In the genomic region with DNA sequence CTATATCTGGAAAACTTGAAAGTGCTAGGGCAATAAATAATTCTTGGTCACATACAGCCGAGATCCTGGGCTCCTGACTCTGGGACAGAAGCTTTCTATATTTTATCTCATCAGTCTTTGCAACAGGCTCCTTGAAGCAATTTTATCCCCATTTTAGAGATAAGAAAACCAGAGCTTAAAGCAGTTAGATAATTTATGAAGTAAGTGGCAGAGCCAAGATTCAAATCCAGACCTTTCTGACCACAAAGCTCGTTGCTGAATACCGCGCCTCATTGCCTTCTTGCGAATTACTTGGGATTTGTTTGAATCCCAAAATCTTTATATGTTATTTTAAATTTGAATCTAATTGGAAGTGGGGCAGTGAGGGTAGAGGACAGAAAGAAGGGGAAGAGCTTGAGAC, we compare ENCODE assay signal across 17 cellular contexts.
DNase-seq lines count a peak whose midpoint lies in the region; ATAC-seq and TF ChIP-seq lines count a peak whose summit lies in the region.
"Had no signal": no experiment of that assay in that cellular context is flagged by ENCODE, and none has a peak within 500 bp of the region (broad histone marks: within the 10 kb centered on the region; RNA-seq: fewer than 3 reads in every experiment).

No MANE protein-coding gene starts in this region.

- no peak overlapping the region for H2AK5ac ChIP-seq in H9 (ENCODE audit: insufficient read length, low read length)

- TF ChIP-seq CTCF in H9 (conservative IDR thresholded peaks at IDR 0.05) = no peak
- TF ChIP-seq CTCF in suprapubic skin (IDR thresholded peaks at IDR 0.05) = no peak
- no peak for TF ChIP-seq CTCF in type B pancreatic cell (conservative IDR thresholded peaks at IDR 0.05)

- H2BK15ac ChIP-seq in H9 (ENCODE audit: low read depth, low read length) = no peak overlapping the region

- WGBS in H9 (ENCODE audit: extremely low coverage, insufficient read length, low lambda C conversion rate) = no CpG with 5 or more reads among the region's 5 CpGs
- WGBS in suprapubic skin = 79% methylated on average over 5 of the region's 5 CpGs
- WGBS in right cardiac atrium = 83% methylated on average over 5 of the region's 5 CpGs

- peaks cover 8% of the 10 kb centered on the region; the same call in 1 of the 2 replicates for H3K36me3 ChIP-seq in iPS-20b (ENCODE audit: insufficient read depth, low read depth, low read length)
- H3K36me3 ChIP-seq in suprapubic skin = no peaks in the 10 kb centered on the region
- H3K36me3 ChIP-seq: adrenal gland, MG63, ovary had no signal

- no peak overlapping the region for H3K9ac ChIP-seq in H9 (ENCODE audit: extremely low read depth, insufficient read length, low read length)
- peak overlapping the region; percentile 38; the same call in 1 of the 2 replicates for H3K9ac ChIP-seq in iPS-20b (ENCODE audit: low read depth, low read length)

- H3T11ph ChIP-seq in H9 (ENCODE audit: low read length) = no peak overlapping the region

- no peak overlapping the region for H3K18ac ChIP-seq in H9 (ENCODE audit: insufficient read length, low read depth, low read length)

- H3K79me1 ChIP-seq in H9 (ENCODE audit: insufficient read depth, low read depth, low read length, poor library complexity, severe bottlenecking) = peaks cover 8% of the 10 kb centered on the region

- H4K20me1 ChIP-seq in H9 (ENCODE audit: control insufficient read depth, insufficient read depth, insufficient read length) = no peaks in the 10 kb centered on the region

- H3K56ac ChIP-seq in H9 (ENCODE audit: insufficient read length, low read depth, low read length) = no peak overlapping the region

- H4K5ac ChIP-seq in H9 (ENCODE audit: insufficient read length, low read depth, low read length) = no peak overlapping the region

- H3K9me3 ChIP-seq in H9 (ENCODE audit: control insufficient read depth, low read depth, low read length) = no peaks in the 10 kb centered on the region
- no peaks in the 10 kb centered on the region for H3K9me3 ChIP-seq in iPS-20b (ENCODE audit: insufficient read depth, low read depth, low read length)
- no peaks in the 10 kb centered on the region for H3K9me3 ChIP-seq in suprapubic skin
- H3K9me3 ChIP-seq in right cardiac atrium (ENCODE audit: control insufficient read depth, low read length) = no peaks in the 10 kb centered on the region
- H3K9me3 ChIP-seq: adrenal gland, MG63, ovary had no signal

- H3K4me3 Mint-ChIP-seq in H9 (no peak overlapping the region), type B pancreatic cell (no peak overlapping the region)
- H3K4me3 Mint-ChIP-seq: activated T-helper 17 cell treated with anti-CD3 and anti-CD28 coated beads, Interleukin-2, amount 50 U/mL, for 72 hours had no signal

- peaks cover 0 to 6% (median 6%) of the 10 kb centered on the region in 3 experiments; a peak in 5 of 7 replicates for H3K36me3 Mint-ChIP-seq in H9 (ENCODE audit: insufficient read depth in 1 of 3, low read depth in 3 of 3)
- peaks cover 16% of the 10 kb centered on the region for H3K36me3 Mint-ChIP-seq in type B pancreatic cell

- H2BK120ac ChIP-seq in H9 (ENCODE audit: low read depth, low read length, poor library complexity, severe bottlenecking) = no peak overlapping the region

- no peak for TF ChIP-seq EP300 in suprapubic skin (IDR thresholded peaks at IDR 0.05)

- H3K23ac ChIP-seq in H9 (ENCODE audit: insufficient read length, low read depth, low read length) = no peak overlapping the region

- H3K4me1 Mint-ChIP-seq in H9 = peaks cover 37 to 45% of the 10 kb centered on the region in 2 experiments
- peaks cover 36% of the 10 kb centered on the region for H3K4me1 Mint-ChIP-seq in type B pancreatic cell (ENCODE audit: unreplicated experiment)

- H3K9me3 Mint-ChIP-seq in H9 (no peaks in the 10 kb centered on the region; a peak in 1 of 5 replicates), type B pancreatic cell (no peaks in the 10 kb centered on the region)
- H3K9me3 Mint-ChIP-seq: activated T-helper 17 cell treated with anti-CD3 and anti-CD28 coated beads, Interleukin-2, amount 50 U/mL, for 72 hours had no signal

- H2BK5ac ChIP-seq in H9 (ENCODE audit: insufficient read length, low read length) = no peak overlapping the region

- no peak overlapping the region for H2BK12ac ChIP-seq in H9 (ENCODE audit: insufficient read length, low read depth, low read length)

- H3K27me3 Mint-ChIP-seq in H9 (ENCODE audit: low read depth) (no peaks in the 10 kb centered on the region), type B pancreatic cell (no peaks in the 10 kb centered on the region)

- no peaks in the 10 kb centered on the region for H3K27me3 ChIP-seq in H9 (ENCODE audit: insufficient read depth, low read length)
- H3K27me3 ChIP-seq in iPS-20b (ENCODE audit: insufficient read depth, low read length) = no peaks in the 10 kb centered on the region
- H3K27me3 ChIP-seq in suprapubic skin = no peaks in the 10 kb centered on the region
- H3K27me3 ChIP-seq in right cardiac atrium (ENCODE audit: control insufficient read depth, insufficient read depth) = no peaks in the 10 kb centered on the region
- H3K27me3 ChIP-seq: adrenal gland, MG63, ovary had no signal

- H3K4me3 ChIP-seq in iPS-20b (ENCODE audit: low read length) (no peak overlapping the region), suprapubic skin (no peak overlapping the region), right cardiac atrium (ENCODE audit: low read length) (no peak overlapping the region)
- H3K4me3 ChIP-seq: adrenal gland, MG63, ovary had no signal

- intact Hi-C loops in right cardiac atrium (cut with DNase I) = no loop called here

- no peak for TF ChIP-seq POLR2A in suprapubic skin (IDR thresholded peaks at IDR 0.05)

- no peak for ATAC-seq in SK-N-SH treated with all-trans-retinoic acid at 6 μM for 48 hours
- ATAC-seq in HG03108 (IDR thresholded peaks at IDR 0.05; ENCODE audit: unreplicated experiment) = no peak
- no peak for ATAC-seq in right cardiac atrium
- ATAC-seq: activated T-helper 17 cell treated with anti-CD3 and anti-CD28 coated beads, Interleukin-2, amount 50 U/mL, for 72 hours had no signal

- no peak overlapping the region for H4K91ac ChIP-seq in H9 (ENCODE audit: insufficient read length, low read depth, low read length)

- no peak overlapping the region for H2AFZ ChIP-seq in H9 (ENCODE audit: low read length)

- no peak overlapping the region for H3K4ac ChIP-seq in H9 (ENCODE audit: low read depth, low read length)

- H2BK20ac ChIP-seq in H9 (ENCODE audit: low read depth, low read length, poor library complexity, severe bottlenecking) = no peak overlapping the region

- H3K14ac ChIP-seq in H9 (ENCODE audit: insufficient read depth, low read length) = no peak overlapping the region

- H3K79me2 ChIP-seq in H9 (ENCODE audit: insufficient read depth, low read length) = peaks cover 26% of the 10 kb centered on the region; the same call in 1 of the 2 replicates

- no peak overlapping the region for H4K8ac ChIP-seq in H9 (replicated peaks; ENCODE audit: insufficient read length, low read depth, low read length)

- H3K4me2 ChIP-seq in H9 (ENCODE audit: insufficient read depth, insufficient read length, low read length) = no peak overlapping the region

- H3K27ac Mint-ChIP-seq in H9 (peak overlapping the region in 2 of 3 experiments; percentile 58 to 76; a peak in 4 of 7 replicates), type B pancreatic cell (no peak overlapping the region)
- H3K27ac Mint-ChIP-seq: activated T-helper 17 cell treated with anti-CD3 and anti-CD28 coated beads, Interleukin-2, amount 50 U/mL, for 72 hours had no signal

- H3K4me1 ChIP-seq in H9 (ENCODE audit: insufficient read depth, low read length) (peaks cover 35% of the 10 kb centered on the region), iPS-20b (ENCODE audit: insufficient read depth, low read length) (peaks cover 89% of the 10 kb centered on the region), suprapubic skin (peaks cover 77% of the 10 kb centered on the region), right cardiac atrium (ENCODE audit: control insufficient read depth, insufficient read depth, low read length) (peaks cover 27% of the 10 kb centered on the region)

- DNase-seq in H9 (no peak), suprapubic skin (ENCODE audit: low spot score in 2 of 2) (no peak), iPS-NIHi11 (ENCODE audit: low spot score) (no peak), right cardiac atrium (no peak), type B pancreatic cell (ENCODE audit: extremely low spot score, unreplicated experiment) (no peak)
- DNase-seq: adrenal gland, DMS153, NCI-H187, NCI-H510A treated with DMSO at 0.1 percent for 48 hours, ovary, SW 1271 had no signal

- H3K27ac ChIP-seq in H9 (ENCODE audit: insufficient read length, low read depth, low read length) (no peak overlapping the region), iPS-20b (ENCODE audit: low read length) (no peak overlapping the region), suprapubic skin (peak overlapping the region; percentile 24), right cardiac atrium (ENCODE audit: low read length) (no peak overlapping the region)
- H3K27ac ChIP-seq: ovary, VCaP had no signal

- H3K23me2 ChIP-seq in H9 (ENCODE audit: insufficient read length, low read depth, low read length, poor library complexity, severe bottlenecking) = no peaks in the 10 kb centered on the region

TF ChIP-seq in SK-N-SH treated with all-trans-retinoic acid at 6 μM for 48 hours, 23 proteins besides CTCF, POLR2A, EP300 and RAD21 (continues in another document):
- TF ChIP-seq, protein P1, sequence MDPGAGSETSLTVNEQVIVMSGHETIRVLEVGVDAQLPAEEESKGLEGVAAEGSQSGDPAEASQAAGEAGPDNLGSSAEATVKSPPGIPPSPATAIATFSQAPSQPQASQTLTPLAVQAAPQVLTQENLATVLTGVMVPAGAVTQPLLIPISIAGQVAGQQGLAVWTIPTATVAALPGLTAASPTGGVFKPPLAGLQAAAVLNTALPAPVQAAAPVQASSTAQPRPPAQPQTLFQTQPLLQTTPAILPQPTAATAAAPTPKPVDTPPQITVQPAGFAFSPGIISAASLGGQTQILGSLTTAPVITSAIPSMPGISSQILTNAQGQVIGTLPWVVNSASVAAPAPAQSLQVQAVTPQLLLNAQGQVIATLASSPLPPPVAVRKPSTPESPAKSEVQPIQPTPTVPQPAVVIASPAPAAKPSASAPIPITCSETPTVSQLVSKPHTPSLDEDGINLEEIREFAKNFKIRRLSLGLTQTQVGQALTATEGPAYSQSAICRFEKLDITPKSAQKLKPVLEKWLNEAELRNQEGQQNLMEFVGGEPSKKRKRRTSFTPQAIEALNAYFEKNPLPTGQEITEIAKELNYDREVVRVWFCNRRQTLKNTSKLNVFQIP (CRISPR knock-in tag; IDR thresholded peaks at IDR 0.05; ENCODE audit: borderline replicate concordance, low read depth) = no peak
- TF ChIP-seq GLIS3 (CRISPR knock-in tag; IDR thresholded peaks at IDR 0.05) = no peak
